Comparison of ENCODE assay signal across 8 cellular contexts in the genomic region with DNA sequence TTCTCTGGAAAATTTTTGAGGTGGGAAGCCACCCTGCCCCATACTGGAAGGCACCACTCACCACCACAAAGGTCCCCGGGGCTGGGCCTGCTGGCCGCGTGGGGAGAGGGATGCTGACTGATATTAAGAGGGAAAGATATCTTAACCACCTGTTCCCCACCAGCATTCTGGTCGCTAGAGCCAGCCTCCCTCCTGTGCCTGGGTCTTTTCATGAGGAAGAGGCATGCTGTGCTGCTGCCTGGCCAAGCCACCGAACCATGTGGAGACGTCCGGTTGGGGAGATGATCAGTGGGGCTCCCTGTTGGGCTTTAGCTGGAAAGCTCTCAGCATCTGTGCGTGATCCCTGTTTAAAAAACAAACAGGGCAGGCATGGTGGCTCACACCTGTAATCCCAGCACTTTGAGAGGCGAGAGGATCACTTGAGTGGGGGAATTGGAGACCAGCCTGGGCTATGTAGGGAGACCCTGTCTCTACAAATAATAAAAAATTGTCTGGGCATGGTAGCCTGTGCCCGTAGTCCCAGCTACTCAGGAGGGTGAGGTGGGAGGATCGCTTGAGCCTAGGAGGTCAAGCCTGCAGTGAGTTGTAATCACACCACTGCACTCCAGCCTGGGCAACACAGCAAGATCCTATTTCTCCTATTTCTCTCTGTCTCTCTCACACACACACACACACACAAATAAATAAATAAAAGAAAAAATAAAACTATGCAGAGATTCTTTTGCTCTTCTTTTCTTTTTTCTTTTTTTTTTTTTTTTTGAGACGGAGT. TPM values are rescaled to one million over a fixed set of nuclear protein-coding genes. Genes with fewer than 3 reads are reported as not detected.
DNase-seq lines count a peak whose midpoint lies in the region; ATAC-seq and TF ChIP-seq lines count a peak whose summit lies in the region.

No MANE protein-coding gene starts in this region.

- ATAC-seq in SK-N-SH treated with all-trans-retinoic acid at 6 μM for 48 hours: peak; percentile 1; the same call in 1 of the 3 replicates
- no peak for ATAC-seq in lower lobe of right lung
- ATAC-seq in stimulated activated memory B cell treated with anti-CD40 and anti-IgM and Interleukin-4, amounts not matched to agents 10 μg/mL and 1 μg/mL and 100 μg/mL, for 72 hours: peak; percentile 40
- ATAC-seq in HG03460 (IDR thresholded peaks at IDR 0.05; ENCODE audit: unreplicated experiment): no peak

- peaks cover 25% of the 10 kb centered on the region for H3K36me3 Mint-ChIP-seq in stimulated activated memory B cell treated with anti-CD40 and anti-IgM and Interleukin-4, amounts not matched to agents 10 μg/mL and 1 μg/mL and 100 μg/mL, for 72 hours

- no peaks in the 10 kb centered on the region for H3K27me3 ChIP-seq in lower lobe of right lung (ENCODE audit: low read depth)

- H3K9me3 ChIP-seq in lower lobe of right lung: no peaks in the 10 kb centered on the region

- peak overlapping the region; percentile 89 for H3K4me3 ChIP-seq in lower lobe of right lung

- peaks cover 15% of the 10 kb centered on the region for H3K36me3 ChIP-seq in lower lobe of right lung

- H3K4me1 ChIP-seq in lower lobe of right lung: peaks cover 49% of the 10 kb centered on the region

- H3K27me3 Mint-ChIP-seq in stimulated activated memory B cell treated with anti-CD40 and anti-IgM and Interleukin-4, amounts not matched to agents 10 μg/mL and 1 μg/mL and 100 μg/mL, for 72 hours: no peaks in the 10 kb centered on the region

- intact Hi-C loops in lower lobe of right lung (cut with DNase I): no loop called here

- H3K27ac Mint-ChIP-seq in stimulated activated memory B cell treated with anti-CD40 and anti-IgM and Interleukin-4, amounts not matched to agents 10 μg/mL and 1 μg/mL and 100 μg/mL, for 72 hours: peak overlapping the region; percentile 96

- peaks cover 47% of the 10 kb centered on the region for H3K4me1 Mint-ChIP-seq in stimulated activated memory B cell treated with anti-CD40 and anti-IgM and Interleukin-4, amounts not matched to agents 10 μg/mL and 1 μg/mL and 100 μg/mL, for 72 hours

- H3K9me3 Mint-ChIP-seq in stimulated activated memory B cell treated with anti-CD40 and anti-IgM and Interleukin-4, amounts not matched to agents 10 μg/mL and 1 μg/mL and 100 μg/mL, for 72 hours: no peaks in the 10 kb centered on the region

- DNase-seq in DMS53 (lab: John Stamatoyannopoulos, UW) (peak; percentile 12), DMS53 treated with DMSO at 0.1 percent for 48 hours (lab: John Stamatoyannopoulos, UW; ENCODE audit: unreplicated experiment) (no peak), lower lobe of right lung (no peak), midbrain (lab: John Stamatoyannopoulos, UW) (no peak)
- DNase-seq in central memory CD4-positive, alpha-beta T cell: peak; percentile 4

- peak overlapping the region; percentile 98 for H3K4me3 Mint-ChIP-seq in stimulated activated memory B cell treated with anti-CD40 and anti-IgM and Interleukin-4, amounts not matched to agents 10 μg/mL and 1 μg/mL and 100 μg/mL, for 72 hours

- H3K27ac ChIP-seq in lower lobe of right lung: peak overlapping the region; percentile 98

- TF ChIP-seq CTCF in lower lobe of right lung (IDR thresholded peaks at IDR 0.05): no peak

TF ChIP-seq in SK-N-SH treated with all-trans-retinoic acid at 6 μM for 48 hours, 23 proteins besides CTCF, POLR2A, EP300 and RAD21:
- TF ChIP-seq ZNF70 (CRISPR knock-in tag; IDR thresholded peaks at IDR 0.05): no peak
- TF ChIP-seq, protein P1, sequence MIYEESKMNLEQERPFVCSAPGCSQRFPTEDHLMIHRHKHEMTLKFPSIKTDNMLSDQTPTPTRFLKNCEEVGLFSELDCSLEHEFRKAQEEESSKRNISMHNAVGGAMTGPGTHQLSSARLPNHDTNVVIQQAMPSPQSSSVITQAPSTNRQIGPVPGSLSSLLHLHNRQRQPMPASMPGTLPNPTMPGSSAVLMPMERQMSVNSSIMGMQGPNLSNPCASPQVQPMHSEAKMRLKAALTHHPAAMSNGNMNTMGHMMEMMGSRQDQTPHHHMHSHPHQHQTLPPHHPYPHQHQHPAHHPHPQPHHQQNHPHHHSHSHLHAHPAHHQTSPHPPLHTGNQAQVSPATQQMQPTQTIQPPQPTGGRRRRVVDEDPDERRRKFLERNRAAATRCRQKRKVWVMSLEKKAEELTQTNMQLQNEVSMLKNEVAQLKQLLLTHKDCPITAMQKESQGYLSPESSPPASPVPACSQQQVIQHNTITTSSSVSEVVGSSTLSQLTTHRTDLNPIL (CRISPR knock-in tag; IDR thresholded peaks at IDR 0.05; ENCODE audit: low read depth): no peak
- no peak for TF ChIP-seq ARNTL (CRISPR knock-in tag; IDR thresholded peaks at IDR 0.05; ENCODE audit: borderline replicate concordance, low read depth)
- no peak for TF ChIP-seq ISL1 (CRISPR knock-in tag; IDR thresholded peaks at IDR 0.05)
- TF ChIP-seq, protein P2, sequence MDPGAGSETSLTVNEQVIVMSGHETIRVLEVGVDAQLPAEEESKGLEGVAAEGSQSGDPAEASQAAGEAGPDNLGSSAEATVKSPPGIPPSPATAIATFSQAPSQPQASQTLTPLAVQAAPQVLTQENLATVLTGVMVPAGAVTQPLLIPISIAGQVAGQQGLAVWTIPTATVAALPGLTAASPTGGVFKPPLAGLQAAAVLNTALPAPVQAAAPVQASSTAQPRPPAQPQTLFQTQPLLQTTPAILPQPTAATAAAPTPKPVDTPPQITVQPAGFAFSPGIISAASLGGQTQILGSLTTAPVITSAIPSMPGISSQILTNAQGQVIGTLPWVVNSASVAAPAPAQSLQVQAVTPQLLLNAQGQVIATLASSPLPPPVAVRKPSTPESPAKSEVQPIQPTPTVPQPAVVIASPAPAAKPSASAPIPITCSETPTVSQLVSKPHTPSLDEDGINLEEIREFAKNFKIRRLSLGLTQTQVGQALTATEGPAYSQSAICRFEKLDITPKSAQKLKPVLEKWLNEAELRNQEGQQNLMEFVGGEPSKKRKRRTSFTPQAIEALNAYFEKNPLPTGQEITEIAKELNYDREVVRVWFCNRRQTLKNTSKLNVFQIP (CRISPR knock-in tag; IDR thresholded peaks at IDR 0.05; ENCODE audit: borderline replicate concordance, low read depth): no peak
- no peak for TF ChIP-seq TCF4 (CRISPR knock-in tag; IDR thresholded peaks at IDR 0.05; ENCODE audit: borderline replicate concordance)
- TF ChIP-seq SNAI2 (CRISPR knock-in tag; IDR thresholded peaks at IDR 0.05): no peak
- TF ChIP-seq ZNF8 (CRISPR knock-in tag; IDR thresholded peaks at IDR 0.05): no peak
- TF ChIP-seq ESRRG (CRISPR knock-in tag; IDR thresholded peaks at IDR 0.05): no peak
- TF ChIP-seq ZFP30 (CRISPR knock-in tag; IDR thresholded peaks at IDR 0.05): no peak

RNA-seq across cellular contexts. Expression of a gene that starts 1.0 kb away (rescaled TPM):
- 30.2 TPM for total RNA-seq in lower lobe of right lung

RNA-seq across cellular contexts. Expression of a gene that starts 1.2 kb away (rescaled TPM):
- 8.7 TPM for total RNA-seq in lower lobe of right lung

Comparison
In these comparisons a context has a peak if more than half of its experiments do, and no peak if none do; other contexts are left out.
1. DNase-seq: peak in DMS53 (single experiment) and central memory CD4-positive, alpha-beta T cell (single experiment); none in DMS53 treated with DMSO at 0.1 percent for 48 hours (single experiment), lower lobe of right lung (single experiment) and midbrain (single experiment).
2. ATAC-seq: peak in SK-N-SH treated with all-trans-retinoic acid at 6 μM for 48 hours (single experiment) and stimulated activated memory B cell treated with anti-CD40 and anti-IgM and Interleukin-4, amounts not matched to agents 10 μg/mL and 1 μg/mL and 100 μg/mL, for 72 hours (single experiment); none in lower lobe of right lung (0 of 2) and HG03460 (single experiment).